In genomic region chr7:82247814-82248433, GRCh38 we compare ENCODE assay signal across 7 cellular contexts.
DNase-seq lines count a peak whose midpoint lies in the region; TF ChIP-seq lines count a peak whose summit lies in the region.

No MANE protein-coding gene starts in this region.

- no peak overlapping the region for H3K27ac Mint-ChIP-seq in progenitor cell of endocrine pancreas

- H3K27me3 ChIP-seq in spleen (replicated peaks in 1 of 7): no peaks in the 10 kb centered on the region

- no peaks in the 10 kb centered on the region for H3K9me3 Mint-ChIP-seq in progenitor cell of endocrine pancreas (ENCODE audit: low read depth)

- H3K27me3 Mint-ChIP-seq in progenitor cell of endocrine pancreas: no peaks in the 10 kb centered on the region

- no peak overlapping the region for H3K4me3 Mint-ChIP-seq in progenitor cell of endocrine pancreas (ENCODE audit: low read depth)

- H3K4me3 ChIP-seq in NB4 (ENCODE audit: low read depth, low read length) (no peak overlapping the region), spleen (no peak overlapping the region)

- H3K36me3 ChIP-seq in spleen: no peaks in the 10 kb centered on the region

- H3K27ac ChIP-seq in spleen: no peak overlapping the region

- intact Hi-C loops in spleen (cut with DNase I; ENCODE audit: low total_unique reads): no loop called here

- no peaks in the 10 kb centered on the region for H3K4me1 ChIP-seq in spleen

- peak; percentile 50 for TF ChIP-seq CTCF in GM10266 (IDR thresholded peaks at IDR 0.05; ENCODE audit: control insufficient read depth, insufficient read depth, low read depth, missing control alignments)
- TF ChIP-seq CTCF in NB4 (IDR thresholded peaks at IDR 0.05; ENCODE audit: low read depth, low read length): peak; percentile 57
- TF ChIP-seq CTCF in progenitor cell of endocrine pancreas (IDR thresholded peaks at IDR 0.05; ENCODE audit: unreplicated experiment): peak; percentile 50
- TF ChIP-seq CTCF in spleen (IDR thresholded peaks at IDR 0.05 in 8 of 11, conservative IDR thresholded peaks at IDR 0.05 in 3 of 11): peak in 3 of 11 experiments; percentile 14 to 20 (median 17)

- WGBS in spleen, 5 donors: 81 to 91% (median 81%) methylated on average over 3 of the region's 3 CpGs

- no peaks in the 10 kb centered on the region for H3K36me3 Mint-ChIP-seq in progenitor cell of endocrine pancreas (ENCODE audit: insufficient read depth)

- DNase-seq in GM10266 (ENCODE audit: extremely low spot score): peak; percentile 4
- peak; percentile 35 for DNase-seq in NB4 (ENCODE audit: low read depth)
- DNase-seq in dermis blood vessel endothelial cell: peak; percentile 45
- no peak for DNase-seq in progenitor cell of endocrine pancreas (ENCODE audit: low spot score, unreplicated experiment)
- no peak for DNase-seq in COR-L47 (lab: John Stamatoyannopoulos, UW)
- DNase-seq in DMS79 (lab: John Stamatoyannopoulos, UW): no peak
- DNase-seq in spleen: no peak

- H3K9me3 ChIP-seq in spleen: no peaks in the 10 kb centered on the region

- TF ChIP-seq POLR2A in NB4 (IDR thresholded peaks at IDR 0.05; ENCODE audit: extremely low read depth, insufficient read length): no peak
- no peak for TF ChIP-seq POLR2A in spleen (IDR thresholded peaks at IDR 0.05)

- no peaks in the 10 kb centered on the region for H3K4me1 Mint-ChIP-seq in progenitor cell of endocrine pancreas (ENCODE audit: low read depth)

Comparison
In these comparisons a context has a peak if more than half of its experiments do, and no peak if none do; other contexts are left out.
1. DNase-seq: peak in GM10266 (single experiment), NB4 (single experiment) and dermis blood vessel endothelial cell (single experiment); none in progenitor cell of endocrine pancreas (single experiment), COR-L47 (single experiment), DMS79 (single experiment) and spleen (single experiment).